In the genomic region with DNA sequence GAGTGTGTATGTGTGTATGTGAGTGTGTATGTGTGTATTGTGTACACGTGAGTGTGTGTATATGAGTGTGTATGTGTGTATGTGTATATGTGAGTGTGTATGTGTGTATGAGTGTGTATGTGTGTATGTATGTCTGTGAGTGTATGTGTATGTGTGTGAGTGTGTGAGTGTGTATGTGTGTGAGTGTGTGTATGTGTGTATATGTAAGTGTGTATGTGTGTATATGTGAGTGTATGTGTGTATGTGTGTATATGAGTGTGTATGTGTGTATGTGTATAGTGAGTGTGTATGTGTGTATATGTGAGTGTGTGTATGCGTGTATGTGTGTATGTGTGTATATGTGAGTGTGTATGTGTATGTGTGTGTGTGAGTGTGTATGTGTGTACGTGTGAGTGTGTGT, we compare ENCODE assay signal across 2 cellular contexts.
TF ChIP-seq lines count a peak whose summit lies in the region.

No MANE protein-coding gene starts in this region.

TF ChIP-seq in H1, 55 proteins besides CTCF, POLR2A, EP300 and RAD21:
- no peak for TF ChIP-seq BRCA1 (IDR thresholded peaks at IDR 0.05; ENCODE audit: low read depth, low read length)
- TF ChIP-seq TAF7 (optimal IDR thresholded peaks at IDR 0.05; ENCODE audit: borderline replicate concordance, low read depth, low read length), result no peak
- TF ChIP-seq TCF12 (IDR thresholded peaks at IDR 0.05; ENCODE audit: low read depth, low read length), result no peak
- no peak for TF ChIP-seq RNF2 (IDR thresholded peaks at IDR 0.05; ENCODE audit: borderline replicate concordance, low read depth, low read length, missing control alignments, poor library complexity, severe bottlenecking)
- TF ChIP-seq EGR1 (IDR thresholded peaks at IDR 0.05; ENCODE audit: borderline replicate concordance, low read depth, low read length), result no peak
- TF ChIP-seq, protein P1, sequence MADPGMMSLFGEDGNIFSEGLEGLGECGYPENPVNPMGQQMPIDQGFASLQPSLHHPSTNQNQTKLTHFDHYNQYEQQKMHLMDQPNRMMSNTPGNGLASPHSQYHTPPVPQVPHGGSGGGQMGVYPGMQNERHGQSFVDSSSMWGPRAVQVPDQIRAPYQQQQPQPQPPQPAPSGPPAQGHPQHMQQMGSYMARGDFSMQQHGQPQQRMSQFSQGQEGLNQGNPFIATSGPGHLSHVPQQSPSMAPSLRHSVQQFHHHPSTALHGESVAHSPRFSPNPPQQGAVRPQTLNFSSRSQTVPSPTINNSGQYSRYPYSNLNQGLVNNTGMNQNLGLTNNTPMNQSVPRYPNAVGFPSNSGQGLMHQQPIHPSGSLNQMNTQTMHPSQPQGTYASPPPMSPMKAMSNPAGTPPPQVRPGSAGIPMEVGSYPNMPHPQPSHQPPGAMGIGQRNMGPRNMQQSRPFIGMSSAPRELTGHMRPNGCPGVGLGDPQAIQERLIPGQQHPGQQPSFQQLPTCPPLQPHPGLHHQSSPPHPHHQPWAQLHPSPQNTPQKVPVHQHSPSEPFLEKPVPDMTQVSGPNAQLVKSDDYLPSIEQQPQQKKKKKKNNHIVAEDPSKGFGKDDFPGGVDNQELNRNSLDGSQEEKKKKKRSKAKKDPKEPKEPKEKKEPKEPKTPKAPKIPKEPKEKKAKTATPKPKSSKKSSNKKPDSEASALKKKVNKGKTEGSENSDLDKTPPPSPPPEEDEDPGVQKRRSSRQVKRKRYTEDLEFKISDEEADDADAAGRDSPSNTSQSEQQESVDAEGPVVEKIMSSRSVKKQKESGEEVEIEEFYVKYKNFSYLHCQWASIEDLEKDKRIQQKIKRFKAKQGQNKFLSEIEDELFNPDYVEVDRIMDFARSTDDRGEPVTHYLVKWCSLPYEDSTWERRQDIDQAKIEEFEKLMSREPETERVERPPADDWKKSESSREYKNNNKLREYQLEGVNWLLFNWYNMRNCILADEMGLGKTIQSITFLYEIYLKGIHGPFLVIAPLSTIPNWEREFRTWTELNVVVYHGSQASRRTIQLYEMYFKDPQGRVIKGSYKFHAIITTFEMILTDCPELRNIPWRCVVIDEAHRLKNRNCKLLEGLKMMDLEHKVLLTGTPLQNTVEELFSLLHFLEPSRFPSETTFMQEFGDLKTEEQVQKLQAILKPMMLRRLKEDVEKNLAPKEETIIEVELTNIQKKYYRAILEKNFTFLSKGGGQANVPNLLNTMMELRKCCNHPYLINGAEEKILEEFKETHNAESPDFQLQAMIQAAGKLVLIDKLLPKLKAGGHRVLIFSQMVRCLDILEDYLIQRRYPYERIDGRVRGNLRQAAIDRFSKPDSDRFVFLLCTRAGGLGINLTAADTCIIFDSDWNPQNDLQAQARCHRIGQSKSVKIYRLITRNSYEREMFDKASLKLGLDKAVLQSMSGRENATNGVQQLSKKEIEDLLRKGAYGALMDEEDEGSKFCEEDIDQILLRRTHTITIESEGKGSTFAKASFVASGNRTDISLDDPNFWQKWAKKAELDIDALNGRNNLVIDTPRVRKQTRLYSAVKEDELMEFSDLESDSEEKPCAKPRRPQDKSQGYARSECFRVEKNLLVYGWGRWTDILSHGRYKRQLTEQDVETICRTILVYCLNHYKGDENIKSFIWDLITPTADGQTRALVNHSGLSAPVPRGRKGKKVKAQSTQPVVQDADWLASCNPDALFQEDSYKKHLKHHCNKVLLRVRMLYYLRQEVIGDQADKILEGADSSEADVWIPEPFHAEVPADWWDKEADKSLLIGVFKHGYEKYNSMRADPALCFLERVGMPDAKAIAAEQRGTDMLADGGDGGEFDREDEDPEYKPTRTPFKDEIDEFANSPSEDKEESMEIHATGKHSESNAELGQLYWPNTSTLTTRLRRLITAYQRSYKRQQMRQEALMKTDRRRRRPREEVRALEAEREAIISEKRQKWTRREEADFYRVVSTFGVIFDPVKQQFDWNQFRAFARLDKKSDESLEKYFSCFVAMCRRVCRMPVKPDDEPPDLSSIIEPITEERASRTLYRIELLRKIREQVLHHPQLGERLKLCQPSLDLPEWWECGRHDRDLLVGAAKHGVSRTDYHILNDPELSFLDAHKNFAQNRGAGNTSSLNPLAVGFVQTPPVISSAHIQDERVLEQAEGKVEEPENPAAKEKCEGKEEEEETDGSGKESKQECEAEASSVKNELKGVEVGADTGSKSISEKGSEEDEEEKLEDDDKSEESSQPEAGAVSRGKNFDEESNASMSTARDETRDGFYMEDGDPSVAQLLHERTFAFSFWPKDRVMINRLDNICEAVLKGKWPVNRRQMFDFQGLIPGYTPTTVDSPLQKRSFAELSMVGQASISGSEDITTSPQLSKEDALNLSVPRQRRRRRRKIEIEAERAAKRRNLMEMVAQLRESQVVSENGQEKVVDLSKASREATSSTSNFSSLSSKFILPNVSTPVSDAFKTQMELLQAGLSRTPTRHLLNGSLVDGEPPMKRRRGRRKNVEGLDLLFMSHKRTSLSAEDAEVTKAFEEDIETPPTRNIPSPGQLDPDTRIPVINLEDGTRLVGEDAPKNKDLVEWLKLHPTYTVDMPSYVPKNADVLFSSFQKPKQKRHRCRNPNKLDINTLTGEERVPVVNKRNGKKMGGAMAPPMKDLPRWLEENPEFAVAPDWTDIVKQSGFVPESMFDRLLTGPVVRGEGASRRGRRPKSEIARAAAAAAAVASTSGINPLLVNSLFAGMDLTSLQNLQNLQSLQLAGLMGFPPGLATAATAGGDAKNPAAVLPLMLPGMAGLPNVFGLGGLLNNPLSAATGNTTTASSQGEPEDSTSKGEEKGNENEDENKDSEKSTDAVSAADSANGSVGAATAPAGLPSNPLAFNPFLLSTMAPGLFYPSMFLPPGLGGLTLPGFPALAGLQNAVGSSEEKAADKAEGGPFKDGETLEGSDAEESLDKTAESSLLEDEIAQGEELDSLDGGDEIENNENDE (IDR thresholded peaks at IDR 0.05; ENCODE audit: insufficient replicate concordance, low read length), result no peak
- no peak for TF ChIP-seq ASH2L (IDR thresholded peaks at IDR 0.05; ENCODE audit: low read length)
- TF ChIP-seq, protein P2, sequence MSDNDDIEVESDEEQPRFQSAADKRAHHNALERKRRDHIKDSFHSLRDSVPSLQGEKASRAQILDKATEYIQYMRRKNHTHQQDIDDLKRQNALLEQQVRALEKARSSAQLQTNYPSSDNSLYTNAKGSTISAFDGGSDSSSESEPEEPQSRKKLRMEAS (IDR thresholded peaks at IDR 0.05), result no peak
- TF ChIP-seq YY1 (IDR thresholded peaks at IDR 0.05; ENCODE audit: low read depth, low read length), result no peak
- no peak for TF ChIP-seq CBX5 (IDR thresholded peaks at IDR 0.05; ENCODE audit: low read depth, low read length)
- TF ChIP-seq MAFK (IDR thresholded peaks at IDR 0.05; ENCODE audit: low read depth, low read length), result no peak
- TF ChIP-seq POLR2AphosphoS5 (IDR thresholded peaks at IDR 0.05; ENCODE audit: low read depth, low read length), result no peak
- TF ChIP-seq CTBP2 (IDR thresholded peaks at IDR 0.05; ENCODE audit: borderline replicate concordance, insufficient read depth, insufficient read length, low read length), result no peak
- no peak for TF ChIP-seq BCL11A (IDR thresholded peaks at IDR 0.05; ENCODE audit: low read depth in 2 of 2, low read length in 2 of 2)
- no peak for TF ChIP-seq NRF1 (IDR thresholded peaks at IDR 0.05; ENCODE audit: low read depth, low read length)
- TF ChIP-seq CBX8 (IDR thresholded peaks at IDR 0.05; ENCODE audit: borderline replicate concordance, low read depth, low read length), result no peak
- TF ChIP-seq FOSL1 (IDR thresholded peaks at IDR 0.05; ENCODE audit: insufficient read depth, low read depth, low read length), result no peak
- TF ChIP-seq RXRA (IDR thresholded peaks at IDR 0.05; ENCODE audit: insufficient read depth, low read depth, low read length), result no peak
- TF ChIP-seq HDAC6 (IDR thresholded peaks at IDR 0.05; ENCODE audit: low read depth, low read length), result no peak

TF ChIP-seq in SK-N-SH treated with all-trans-retinoic acid at 6 μM for 48 hours, 23 proteins besides CTCF, POLR2A, EP300 and RAD21:
- TF ChIP-seq CSDC2 (CRISPR knock-in tag; IDR thresholded peaks at IDR 0.05), result no peak
- TF ChIP-seq GLIS3 (CRISPR knock-in tag; IDR thresholded peaks at IDR 0.05), result no peak
- no peak for TF ChIP-seq ARNTL (CRISPR knock-in tag; IDR thresholded peaks at IDR 0.05; ENCODE audit: borderline replicate concordance, low read depth)
- no peak for TF ChIP-seq ZFP3 (CRISPR knock-in tag; IDR thresholded peaks at IDR 0.05)
- TF ChIP-seq SNAI2 (CRISPR knock-in tag; IDR thresholded peaks at IDR 0.05), result no peak
- TF ChIP-seq ESRRG (CRISPR knock-in tag; IDR thresholded peaks at IDR 0.05), result no peak
- TF ChIP-seq TOX (CRISPR knock-in tag; IDR thresholded peaks at IDR 0.05; ENCODE audit: borderline replicate concordance), result no peak
- TF ChIP-seq, protein P3, sequence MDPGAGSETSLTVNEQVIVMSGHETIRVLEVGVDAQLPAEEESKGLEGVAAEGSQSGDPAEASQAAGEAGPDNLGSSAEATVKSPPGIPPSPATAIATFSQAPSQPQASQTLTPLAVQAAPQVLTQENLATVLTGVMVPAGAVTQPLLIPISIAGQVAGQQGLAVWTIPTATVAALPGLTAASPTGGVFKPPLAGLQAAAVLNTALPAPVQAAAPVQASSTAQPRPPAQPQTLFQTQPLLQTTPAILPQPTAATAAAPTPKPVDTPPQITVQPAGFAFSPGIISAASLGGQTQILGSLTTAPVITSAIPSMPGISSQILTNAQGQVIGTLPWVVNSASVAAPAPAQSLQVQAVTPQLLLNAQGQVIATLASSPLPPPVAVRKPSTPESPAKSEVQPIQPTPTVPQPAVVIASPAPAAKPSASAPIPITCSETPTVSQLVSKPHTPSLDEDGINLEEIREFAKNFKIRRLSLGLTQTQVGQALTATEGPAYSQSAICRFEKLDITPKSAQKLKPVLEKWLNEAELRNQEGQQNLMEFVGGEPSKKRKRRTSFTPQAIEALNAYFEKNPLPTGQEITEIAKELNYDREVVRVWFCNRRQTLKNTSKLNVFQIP (CRISPR knock-in tag; IDR thresholded peaks at IDR 0.05; ENCODE audit: borderline replicate concordance, low read depth), result no peak
- no peak for TF ChIP-seq PPARA (CRISPR knock-in tag; IDR thresholded peaks at IDR 0.05; ENCODE audit: borderline replicate concordance)
- TF ChIP-seq, protein P4, sequence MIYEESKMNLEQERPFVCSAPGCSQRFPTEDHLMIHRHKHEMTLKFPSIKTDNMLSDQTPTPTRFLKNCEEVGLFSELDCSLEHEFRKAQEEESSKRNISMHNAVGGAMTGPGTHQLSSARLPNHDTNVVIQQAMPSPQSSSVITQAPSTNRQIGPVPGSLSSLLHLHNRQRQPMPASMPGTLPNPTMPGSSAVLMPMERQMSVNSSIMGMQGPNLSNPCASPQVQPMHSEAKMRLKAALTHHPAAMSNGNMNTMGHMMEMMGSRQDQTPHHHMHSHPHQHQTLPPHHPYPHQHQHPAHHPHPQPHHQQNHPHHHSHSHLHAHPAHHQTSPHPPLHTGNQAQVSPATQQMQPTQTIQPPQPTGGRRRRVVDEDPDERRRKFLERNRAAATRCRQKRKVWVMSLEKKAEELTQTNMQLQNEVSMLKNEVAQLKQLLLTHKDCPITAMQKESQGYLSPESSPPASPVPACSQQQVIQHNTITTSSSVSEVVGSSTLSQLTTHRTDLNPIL (CRISPR knock-in tag; IDR thresholded peaks at IDR 0.05; ENCODE audit: low read depth), result no peak
- no peak for TF ChIP-seq ZNF565 (CRISPR knock-in tag; conservative IDR thresholded peaks at IDR 0.05; ENCODE audit: low read depth)
- no peak for TF ChIP-seq ZNF70 (CRISPR knock-in tag; IDR thresholded peaks at IDR 0.05)
- TF ChIP-seq TCF4 (CRISPR knock-in tag; IDR thresholded peaks at IDR 0.05; ENCODE audit: borderline replicate concordance), result no peak
- no peak for TF ChIP-seq BACH2 (CRISPR knock-in tag; IDR thresholded peaks at IDR 0.05; ENCODE audit: borderline replicate concordance)
- TF ChIP-seq RARB (CRISPR knock-in tag; IDR thresholded peaks at IDR 0.05), result no peak
- no peak for TF ChIP-seq ZNF8 (CRISPR knock-in tag; IDR thresholded peaks at IDR 0.05)
- TF ChIP-seq, protein P5, sequence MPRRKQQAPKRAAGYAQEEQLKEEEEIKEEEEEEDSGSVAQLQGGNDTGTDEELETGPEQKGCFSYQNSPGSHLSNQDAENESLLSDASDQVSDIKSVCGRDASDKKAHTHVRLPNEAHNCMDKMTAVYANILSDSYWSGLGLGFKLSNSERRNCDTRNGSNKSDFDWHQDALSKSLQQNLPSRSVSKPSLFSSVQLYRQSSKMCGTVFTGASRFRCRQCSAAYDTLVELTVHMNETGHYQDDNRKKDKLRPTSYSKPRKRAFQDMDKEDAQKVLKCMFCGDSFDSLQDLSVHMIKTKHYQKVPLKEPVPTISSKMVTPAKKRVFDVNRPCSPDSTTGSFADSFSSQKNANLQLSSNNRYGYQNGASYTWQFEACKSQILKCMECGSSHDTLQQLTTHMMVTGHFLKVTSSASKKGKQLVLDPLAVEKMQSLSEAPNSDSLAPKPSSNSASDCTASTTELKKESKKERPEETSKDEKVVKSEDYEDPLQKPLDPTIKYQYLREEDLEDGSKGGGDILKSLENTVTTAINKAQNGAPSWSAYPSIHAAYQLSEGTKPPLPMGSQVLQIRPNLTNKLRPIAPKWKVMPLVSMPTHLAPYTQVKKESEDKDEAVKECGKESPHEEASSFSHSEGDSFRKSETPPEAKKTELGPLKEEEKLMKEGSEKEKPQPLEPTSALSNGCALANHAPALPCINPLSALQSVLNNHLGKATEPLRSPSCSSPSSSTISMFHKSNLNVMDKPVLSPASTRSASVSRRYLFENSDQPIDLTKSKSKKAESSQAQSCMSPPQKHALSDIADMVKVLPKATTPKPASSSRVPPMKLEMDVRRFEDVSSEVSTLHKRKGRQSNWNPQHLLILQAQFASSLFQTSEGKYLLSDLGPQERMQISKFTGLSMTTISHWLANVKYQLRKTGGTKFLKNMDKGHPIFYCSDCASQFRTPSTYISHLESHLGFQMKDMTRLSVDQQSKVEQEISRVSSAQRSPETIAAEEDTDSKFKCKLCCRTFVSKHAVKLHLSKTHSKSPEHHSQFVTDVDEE (CRISPR knock-in tag; IDR thresholded peaks at IDR 0.05), result no peak
- no peak for TF ChIP-seq ZFP30 (CRISPR knock-in tag; IDR thresholded peaks at IDR 0.05)
- TF ChIP-seq, protein P6, sequence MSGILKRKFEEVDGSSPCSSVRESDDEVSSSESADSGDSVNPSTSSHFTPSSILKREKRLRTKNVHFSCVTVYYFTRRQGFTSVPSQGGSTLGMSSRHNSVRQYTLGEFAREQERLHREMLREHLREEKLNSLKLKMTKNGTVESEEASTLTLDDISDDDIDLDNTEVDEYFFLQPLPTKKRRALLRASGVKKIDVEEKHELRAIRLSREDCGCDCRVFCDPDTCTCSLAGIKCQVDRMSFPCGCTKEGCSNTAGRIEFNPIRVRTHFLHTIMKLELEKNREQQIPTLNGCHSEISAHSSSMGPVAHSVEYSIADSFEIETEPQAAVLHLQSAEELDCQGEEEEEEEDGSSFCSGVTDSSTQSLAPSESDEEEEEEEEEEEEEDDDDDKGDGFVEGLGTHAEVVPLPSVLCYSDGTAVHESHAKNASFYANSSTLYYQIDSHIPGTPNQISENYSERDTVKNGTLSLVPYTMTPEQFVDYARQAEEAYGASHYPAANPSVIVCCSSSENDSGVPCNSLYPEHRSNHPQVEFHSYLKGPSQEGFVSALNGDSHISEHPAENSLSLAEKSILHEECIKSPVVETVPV (CRISPR knock-in tag; IDR thresholded peaks at IDR 0.05), result no peak
- TF ChIP-seq, protein P7, sequence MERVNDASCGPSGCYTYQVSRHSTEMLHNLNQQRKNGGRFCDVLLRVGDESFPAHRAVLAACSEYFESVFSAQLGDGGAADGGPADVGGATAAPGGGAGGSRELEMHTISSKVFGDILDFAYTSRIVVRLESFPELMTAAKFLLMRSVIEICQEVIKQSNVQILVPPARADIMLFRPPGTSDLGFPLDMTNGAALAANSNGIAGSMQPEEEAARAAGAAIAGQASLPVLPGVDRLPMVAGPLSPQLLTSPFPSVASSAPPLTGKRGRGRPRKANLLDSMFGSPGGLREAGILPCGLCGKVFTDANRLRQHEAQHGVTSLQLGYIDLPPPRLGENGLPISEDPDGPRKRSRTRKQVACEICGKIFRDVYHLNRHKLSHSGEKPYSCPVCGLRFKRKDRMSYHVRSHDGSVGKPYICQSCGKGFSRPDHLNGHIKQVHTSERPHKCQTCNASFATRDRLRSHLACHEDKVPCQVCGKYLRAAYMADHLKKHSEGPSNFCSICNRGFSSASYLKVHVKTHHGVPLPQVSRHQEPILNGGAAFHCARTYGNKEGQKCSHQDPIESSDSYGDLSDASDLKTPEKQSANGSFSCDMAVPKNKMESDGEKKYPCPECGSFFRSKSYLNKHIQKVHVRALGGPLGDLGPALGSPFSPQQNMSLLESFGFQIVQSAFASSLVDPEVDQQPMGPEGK (CRISPR knock-in tag; IDR thresholded peaks at IDR 0.05; ENCODE audit: borderline replicate concordance), result no peak
